2 cellular contexts compared by ENCODE assay signal in the genomic region with DNA sequence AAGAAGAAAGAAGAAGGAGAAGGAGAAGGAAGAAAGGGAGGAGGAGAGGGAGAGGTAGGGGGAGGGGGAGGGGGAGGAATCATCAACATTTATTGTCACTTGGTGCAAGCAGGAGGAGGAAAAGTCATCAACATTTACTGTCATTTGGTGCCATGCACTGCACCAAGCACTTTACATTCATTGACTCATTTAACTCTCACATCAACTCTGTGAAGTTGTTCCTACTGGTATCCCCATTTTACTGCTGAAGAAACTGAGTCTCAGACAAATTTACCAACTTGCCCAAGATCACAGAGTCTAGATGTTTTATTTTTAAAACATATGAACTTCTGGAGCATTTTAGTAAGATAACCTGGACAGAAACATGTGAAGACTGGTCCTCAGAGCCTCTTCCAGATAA.
TF ChIP-seq lines count a peak whose summit lies in the region.

No MANE protein-coding gene starts in this region.

TF ChIP-seq in K562, 482 proteins besides CTCF, POLR2A, EP300 and RAD21:
- TF ChIP-seq RNF2 (IDR thresholded peaks at IDR 0.05): no peak
- TF ChIP-seq HNRNPK (IDR thresholded peaks at IDR 0.05; ENCODE audit: low read depth, low read length, poor library complexity, severe bottlenecking): peak; percentile 44
- TF ChIP-seq ADNP (tag; IDR thresholded peaks at IDR 0.05): 0 out of 2 replicates have a peak, but pooled peaks have one; percentile 23
- no peak for TF ChIP-seq U2AF2 (optimal IDR thresholded peaks at IDR 0.05; ENCODE audit: low read depth, low read length)
- peak; percentile 80 for TF ChIP-seq RBM25 (IDR thresholded peaks at IDR 0.05; ENCODE audit: low read depth, low read length, severe bottlenecking)
- TF ChIP-seq BCOR (IDR thresholded peaks at IDR 0.05): peak; percentile 49; the same call in 1 of the 2 replicates
- no peak for TF ChIP-seq HDAC3 (IDR thresholded peaks at IDR 0.05; ENCODE audit: borderline replicate concordance, partially characterized antibody)
- TF ChIP-seq KDM1A (IDR thresholded peaks at IDR 0.05): peak; percentile 15 to 80; a peak in 2 of 4 replicates
TF ChIP-seq in K562: peak in this region for 5.

TF ChIP-seq in GM23338, 12 proteins besides CTCF, POLR2A, EP300 and RAD21:
- TF ChIP-seq, protein P1, sequence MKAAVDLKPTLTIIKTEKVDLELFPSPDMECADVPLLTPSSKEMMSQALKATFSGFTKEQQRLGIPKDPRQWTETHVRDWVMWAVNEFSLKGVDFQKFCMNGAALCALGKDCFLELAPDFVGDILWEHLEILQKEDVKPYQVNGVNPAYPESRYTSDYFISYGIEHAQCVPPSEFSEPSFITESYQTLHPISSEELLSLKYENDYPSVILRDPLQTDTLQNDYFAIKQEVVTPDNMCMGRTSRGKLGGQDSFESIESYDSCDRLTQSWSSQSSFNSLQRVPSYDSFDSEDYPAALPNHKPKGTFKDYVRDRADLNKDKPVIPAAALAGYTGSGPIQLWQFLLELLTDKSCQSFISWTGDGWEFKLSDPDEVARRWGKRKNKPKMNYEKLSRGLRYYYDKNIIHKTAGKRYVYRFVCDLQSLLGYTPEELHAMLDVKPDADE (IDR thresholded peaks at IDR 0.05): no peak
- TF ChIP-seq EZH2 (IDR thresholded peaks at IDR 0.05; ENCODE audit: low read depth, unreplicated experiment) (no peak), ZNF462 (CRISPR knock-in tag; IDR thresholded peaks at IDR 0.05) (no peak), STAT1 (IDR thresholded peaks at IDR 0.05; ENCODE audit: unreplicated experiment) (no peak), NANOG (IDR thresholded peaks at IDR 0.05; ENCODE audit: borderline replicate concordance) (no peak), ZNF331 (CRISPR knock-in tag; IDR thresholded peaks at IDR 0.05; ENCODE audit: low read depth) (no peak), JUNB (IDR thresholded peaks at IDR 0.05; ENCODE audit: unreplicated experiment) (no peak)
